ENCODE assay signal across 13 cellular contexts in the genomic region with DNA sequence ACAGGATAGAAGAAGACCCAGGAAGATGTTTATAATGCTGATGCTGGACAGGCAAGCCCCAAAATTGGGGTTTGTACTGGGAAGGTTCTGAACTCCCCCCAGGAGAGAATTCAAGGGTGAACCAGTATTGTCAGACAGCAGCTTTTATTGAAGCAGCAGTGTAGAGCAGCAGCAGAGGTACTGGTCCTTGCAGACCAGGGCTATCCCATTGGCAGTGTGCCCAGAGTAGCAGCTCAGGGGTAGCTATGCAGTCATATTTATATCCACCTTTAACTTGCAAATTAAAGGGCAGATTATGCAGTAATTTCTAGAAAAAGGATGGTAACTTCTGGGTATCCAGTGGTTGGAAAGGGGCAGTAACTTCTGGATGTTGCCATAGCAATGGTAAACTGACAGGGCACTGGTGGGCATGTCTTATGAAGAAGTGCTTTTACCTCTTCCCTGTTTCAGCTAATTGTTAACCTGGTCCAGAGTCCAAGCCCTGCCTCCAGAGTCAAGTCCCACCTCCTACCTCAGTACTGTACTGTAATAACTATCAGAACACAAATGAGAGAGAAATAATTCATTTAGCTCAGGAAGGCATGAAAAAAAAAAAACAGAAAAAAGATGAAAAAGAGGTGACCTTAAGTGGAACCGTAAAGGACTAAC.
A peak's percentile ranks its signal among the peaks of the same experiment; 100 is the strongest.
DNase-seq lines count a peak whose midpoint lies in the region; ATAC-seq and TF ChIP-seq lines count a peak whose summit lies in the region.
"Had no signal": no experiment of that assay in that cellular context is flagged by ENCODE, and none has a peak within 500 bp of the region (broad histone marks: within the 10 kb centered on the region; RNA-seq: fewer than 3 reads in every experiment).

No MANE protein-coding gene starts in this region.

- no peaks in the 10 kb centered on the region for H3K79me2 ChIP-seq in SK-N-SH (ENCODE audit: insufficient read depth)
- no peaks in the 10 kb centered on the region for H3K79me2 ChIP-seq in PC-3 (ENCODE audit: low read length)

- H3K36me3 ChIP-seq in SK-N-SH (replicated peaks in 1 of 2; ENCODE audit: control insufficient read depth in 1 of 2, insufficient read depth in 2 of 2, low read length in 1 of 2) (no peaks in the 10 kb centered on the region), PC-3 (ENCODE audit: low read depth, low read length) (no peaks in the 10 kb centered on the region)

- CTCF ChIA-PET in SK-N-SH (lab: Yijun Ruan, JAX) = interaction anchor here (0.7 kb wide), 1 partner anchor 10 kb away, joined by 3 read pairs; no protein-coding TSS in a partner anchor
- CTCF ChIA-PET in PC-3 (lab: Charles Lee) = no interaction called here

- DNase-seq in COR-L47 (lab: John Stamatoyannopoulos, UW) (peak; percentile 1), SK-N-SH (peak; percentile 7), left colon (no peak), PC-3 (no peak), anterior cingulate cortex (lab: John Stamatoyannopoulos, UW) (no peak)
- DNase-seq: activated CD4-positive, alpha-beta T cell treated with anti-CD3 and anti-CD28 coated beads for 4 hours; effector CD4-positive, alpha-beta T cell; NCI-H1092 treated with DMSO at 0.1 percent for 48 hours; testis had no signal

- TF ChIP-seq CTCF in SK-N-SH (IDR thresholded peaks at IDR 0.05) (no peak), PC-3 (conservative IDR thresholded peaks at IDR 0.05; ENCODE audit: low read depth, low read length) (no peak)

- H3K27ac ChIP-seq in SK-N-SH (ENCODE audit: low read depth in 2 of 2, low read length in 1 of 2) = no peak overlapping the region
- H3K27ac ChIP-seq in PC-3 (ENCODE audit: low read length) = no peak overlapping the region
- H3K27ac ChIP-seq: testis had no signal

- H3F3A ChIP-seq in SK-N-SH (replicated peaks; ENCODE audit: insufficient read depth) = no peaks in the 10 kb centered on the region
- H3F3A ChIP-seq in PC-3 (ENCODE audit: low read length, unreplicated experiment) = no peaks in the 10 kb centered on the region

- intact Hi-C loops in left colon (cut with DNase I, micrococcal nuclease) (no loop called here), PC-3 (cut with micrococcal nuclease) (no loop called here)

- no peaks in the 10 kb centered on the region for H4K20me1 ChIP-seq in SK-N-SH (ENCODE audit: insufficient read depth)
- no peaks in the 10 kb centered on the region for H4K20me1 ChIP-seq in PC-3 (ENCODE audit: low read length)

- TF ChIP-seq RAD21 in SK-N-SH (IDR thresholded peaks at IDR 0.05; ENCODE audit: low read length) = no peak

- H3K4me1 ChIP-seq in SK-N-SH (ENCODE audit: control insufficient read depth in 1 of 2, insufficient read depth in 2 of 2, low read depth in 1 of 2, low read length in 1 of 2) (peaks cover 0 to 9% of the 10 kb centered on the region in 2 experiments; a peak in 2 of 4 replicates), PC-3 (ENCODE audit: insufficient read depth, low read length) (no peaks in the 10 kb centered on the region)
- H3K4me1 ChIP-seq: testis had no signal

- no peaks in the 10 kb centered on the region for H3K9me2 ChIP-seq in SK-N-SH
- no peaks in the 10 kb centered on the region for H3K9me2 ChIP-seq in PC-3 (replicated peaks; ENCODE audit: low read length)

- H3K9me3 ChIP-seq in SK-N-SH (no peaks in the 10 kb centered on the region), PC-3 (ENCODE audit: low read length) (no peaks in the 10 kb centered on the region)
- H3K9me3 ChIP-seq: mucosa of descending colon, testis had no signal

- H3K27me3 ChIP-seq in SK-N-SH (ENCODE audit: insufficient read depth) = no peaks in the 10 kb centered on the region
- no peaks in the 10 kb centered on the region for H3K27me3 ChIP-seq in PC-3 (ENCODE audit: low read length)
- H3K27me3 ChIP-seq: testis had no signal

- ATAC-seq in GM18907 (IDR thresholded peaks at IDR 0.05; ENCODE audit: unreplicated experiment) (peak; percentile 67), left colon (peak; percentile 38), PC-3 (no peak), GM19397 (IDR thresholded peaks at IDR 0.05; ENCODE audit: unreplicated experiment) (no peak)
- ATAC-seq: mucosa of descending colon had no signal

- H3K4me2 ChIP-seq in SK-N-SH (no peak overlapping the region), PC-3 (ENCODE audit: low read length) (no peak overlapping the region)
- H3K4me2 ChIP-seq: smooth muscle cell had no signal

- 0 out of 4 replicates have a peak, but pooled peaks of 1 of the 2 experiments have one; percentile 5 for TF ChIP-seq EP300 in SK-N-SH (IDR thresholded peaks at IDR 0.05; ENCODE audit: borderline replicate concordance in 1 of 2, low read depth in 1 of 2, low read length in 1 of 2)

- BruUV-seq in PC-3 (replicated peaks; lab: Mats Ljungman, UMichigan) = no TSS peak

- H3K9ac ChIP-seq in SK-N-SH (no peak overlapping the region), PC-3 (ENCODE audit: low read length) (no peak overlapping the region)

- 63% methylated on average over 1 of the region's 1 CpG for WGBS in SK-N-SH (ENCODE audit: low lambda C conversion rate)

- H3K4me3 ChIP-seq in SK-N-SH (ENCODE audit: low read depth in 2 of 2, low read length in 1 of 2) (no peak overlapping the region), PC-3 (ENCODE audit: low read length) (no peak overlapping the region)
- H3K4me3 ChIP-seq: mucosa of descending colon, smooth muscle cell, testis had no signal

- POLR2A ChIA-PET in SK-N-SH (lab: Yijun Ruan, JAX) = no interaction called here
- POLR2A ChIA-PET in PC-3 (lab: Charles Lee; ENCODE audit: unreplicated experiment) = no interaction called here

- no peak overlapping the region for H2AFZ ChIP-seq in SK-N-SH (ENCODE audit: low read depth)
- H2AFZ ChIP-seq in PC-3 (ENCODE audit: low read length) = no peak overlapping the region

TF ChIP-seq in SK-N-SH, 30 proteins besides CTCF, POLR2A, EP300 and RAD21:
- no peak for TF ChIP-seq SIN3A (IDR thresholded peaks at IDR 0.05; ENCODE audit: borderline replicate concordance, low read depth, low read length)
- no peak for TF ChIP-seq MXI1 (IDR thresholded peaks at IDR 0.05; ENCODE audit: low read depth, low read length)
- TF ChIP-seq CHD2 (IDR thresholded peaks at IDR 0.05; ENCODE audit: low read length, partially characterized antibody) = no peak
- no peak for TF ChIP-seq FOXM1 (IDR thresholded peaks at IDR 0.05; ENCODE audit: low read depth)

Comparison
In these comparisons a context has a peak if more than half of its experiments do, and no peak if none do; other contexts are left out.
1. DNase-seq: peak in COR-L47 (single experiment) and SK-N-SH (single experiment); none in left colon (0 of 2), PC-3 (single experiment) and anterior cingulate cortex (0 of 58).
2. ATAC-seq: peak in GM18907 (single experiment) and left colon (single experiment); none in PC-3 (single experiment) and GM19397 (single experiment).